8 cellular contexts compared by ENCODE assay signal in the genomic region with DNA sequence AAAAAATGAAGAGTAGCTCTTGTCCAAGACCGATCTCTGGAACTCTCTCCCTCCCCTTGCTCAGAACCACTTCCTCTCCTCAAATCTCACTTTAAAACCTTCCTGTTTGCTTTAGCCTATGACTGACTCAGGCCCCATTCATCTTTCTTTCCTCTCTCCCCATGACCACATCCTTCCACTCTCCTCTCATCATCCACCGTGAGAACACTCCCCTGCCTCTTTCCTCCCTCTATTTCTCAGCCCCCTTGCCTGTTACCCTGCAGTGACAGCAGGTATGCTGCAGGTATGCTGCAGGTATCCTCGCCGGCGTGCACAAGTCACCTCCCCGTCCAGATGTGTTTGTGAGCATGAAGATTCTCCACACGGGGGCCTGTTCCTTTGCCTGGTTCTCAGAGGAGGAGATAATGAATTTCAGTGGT.
DNase-seq lines count a peak whose midpoint lies in the region; ATAC-seq and TF ChIP-seq lines count a peak whose summit lies in the region.

No MANE protein-coding gene starts in this region.

- H3K9ac ChIP-seq in adipocyte (ENCODE audit: low read length): no peak overlapping the region

- DNase-seq in adipocyte (ENCODE audit: low read depth) (peak; percentile 25), neural crest cell (ENCODE audit: low read depth, low spot score) (no peak), T-helper 9 cell (no peak)
- DNase-seq in activated naive CD4-positive, alpha-beta T cell treated with anti-CD3 and anti-CD28 coated beads, Interleukin-2, amount 10 ng/mL, durations not matched to agents 7 days and 5 days: no peak

- no peaks in the 10 kb centered on the region for H3K9me3 ChIP-seq in adipocyte (ENCODE audit: control insufficient read depth, low read length)

- H3K27ac Mint-ChIP-seq in neural crest cell (ENCODE audit: unreplicated experiment): peak overlapping the region; percentile 24
- no peak overlapping the region for H3K27ac Mint-ChIP-seq in activated naive CD4-positive, alpha-beta T cell treated with anti-CD3 and anti-CD28 coated beads, Interleukin-2, amount 10 ng/mL, durations not matched to agents 7 days and 5 days

- no peaks in the 10 kb centered on the region for H3K9me3 Mint-ChIP-seq in neural crest cell
- H3K9me3 Mint-ChIP-seq in activated naive CD4-positive, alpha-beta T cell treated with anti-CD3 and anti-CD28 coated beads, Interleukin-2, amount 10 ng/mL, durations not matched to agents 7 days and 5 days: peaks cover 2% of the 10 kb centered on the region

- no peak overlapping the region for H3K4me3 Mint-ChIP-seq in neural crest cell
- no peak overlapping the region for H3K4me3 Mint-ChIP-seq in activated naive CD4-positive, alpha-beta T cell treated with anti-CD3 and anti-CD28 coated beads, Interleukin-2, amount 10 ng/mL, durations not matched to agents 7 days and 5 days

- ATAC-seq in GM18505 (IDR thresholded peaks at IDR 0.05; ENCODE audit: unreplicated experiment) (peak; percentile 41), HG03442 (IDR thresholded peaks at IDR 0.05; ENCODE audit: unreplicated experiment) (peak; percentile 38), GM21737 (IDR thresholded peaks at IDR 0.05; ENCODE audit: unreplicated experiment) (no peak), HG03521 (IDR thresholded peaks at IDR 0.05; ENCODE audit: unreplicated experiment) (no peak)

- H3K27me3 ChIP-seq in adipocyte (replicated peaks; ENCODE audit: control insufficient read depth, insufficient read depth, low read length): no peaks in the 10 kb centered on the region

- H3K4me3 ChIP-seq in adipocyte (ENCODE audit: low read length): no peak overlapping the region

- TF ChIP-seq POLR2A in GM18505 (IDR thresholded peaks at IDR 0.05; ENCODE audit: borderline replicate concordance, extremely low read depth, insufficient read depth, insufficient read length): no peak

- H3K36me3 ChIP-seq in adipocyte (ENCODE audit: control insufficient read depth, insufficient read depth, low read length, severe bottlenecking): no peaks in the 10 kb centered on the region

- H3K4me1 Mint-ChIP-seq in neural crest cell: peaks cover 38% of the 10 kb centered on the region
- H3K4me1 Mint-ChIP-seq in activated naive CD4-positive, alpha-beta T cell treated with anti-CD3 and anti-CD28 coated beads, Interleukin-2, amount 10 ng/mL, durations not matched to agents 7 days and 5 days: peaks cover 9% of the 10 kb centered on the region

- no peak for TF ChIP-seq CTCF in neural crest cell (conservative IDR thresholded peaks at IDR 0.05)

- peaks cover 3% of the 10 kb centered on the region for H3K27me3 Mint-ChIP-seq in neural crest cell (ENCODE audit: low read depth)
- no peaks in the 10 kb centered on the region for H3K27me3 Mint-ChIP-seq in activated naive CD4-positive, alpha-beta T cell treated with anti-CD3 and anti-CD28 coated beads, Interleukin-2, amount 10 ng/mL, durations not matched to agents 7 days and 5 days

- H3K4me1 ChIP-seq in adipocyte (ENCODE audit: control insufficient read depth, insufficient read depth, low read length): peaks cover 2% of the 10 kb centered on the region

- CTCF ChIA-PET in activated naive CD4-positive, alpha-beta T cell treated with anti-CD3 and anti-CD28 coated beads, Interleukin-2, amount 10 ng/mL, durations not matched to agents 7 days and 5 days (lab: Charles Lee): no interaction called here

- peaks cover 4% of the 10 kb centered on the region for H3K36me3 Mint-ChIP-seq in neural crest cell (ENCODE audit: low read depth)
- H3K36me3 Mint-ChIP-seq in activated naive CD4-positive, alpha-beta T cell treated with anti-CD3 and anti-CD28 coated beads, Interleukin-2, amount 10 ng/mL, durations not matched to agents 7 days and 5 days: no peaks in the 10 kb centered on the region

Comparison
In these comparisons a context has a peak if more than half of its experiments do, and no peak if none do; other contexts are left out.
1. ATAC-seq: peak in GM18505 (single experiment) and HG03442 (single experiment); none in GM21737 (single experiment) and HG03521 (single experiment).